ENCODE assay signal across 10 cellular contexts in the genomic region with DNA sequence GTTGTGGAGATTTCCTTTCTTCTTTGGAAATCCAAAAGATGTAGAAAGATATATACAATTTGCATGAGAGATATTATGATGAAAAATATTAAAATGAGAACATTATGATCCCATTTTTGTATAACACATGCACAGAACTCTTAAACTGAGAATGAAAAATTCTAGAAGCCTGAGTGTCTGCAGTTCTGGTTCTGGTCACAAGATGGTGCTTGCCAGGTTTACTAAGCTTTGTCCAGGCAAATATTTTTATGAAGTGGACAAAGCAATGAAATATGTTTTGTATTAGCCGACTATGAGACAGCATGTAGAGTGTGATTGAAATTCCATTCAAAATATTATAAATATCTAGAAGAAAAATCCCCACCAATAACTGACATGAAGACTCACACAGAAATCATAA. TPM values are rescaled to one million over a fixed set of nuclear protein-coding genes. Genes with fewer than 3 reads are reported as not detected.
DNase-seq lines count a peak whose midpoint lies in the region; ATAC-seq and TF ChIP-seq lines count a peak whose summit lies in the region.
"Had no signal": no experiment of that assay in that cellular context is flagged by ENCODE, and none has a peak within 500 bp of the region (broad histone marks: within the 10 kb centered on the region; RNA-seq: fewer than 3 reads in every experiment).

No MANE protein-coding gene starts in this region.

- H3K9me3 ChIP-seq in ascending aorta, result no peaks in the 10 kb centered on the region

- DNase-seq in ascending aorta (ENCODE audit: low spot score in 2 of 2) (no peak), left kidney (ENCODE audit: low read depth, low spot score) (peak; percentile 6), NCI-H1436 (lab: John Stamatoyannopoulos, UW) (no peak), DMS153 (lab: John Stamatoyannopoulos, UW) (no peak)
- DNase-seq in stimulated activated effector memory CD8-positive, alpha-beta T cell treated with anti-CD3 and anti-CD28 coated beads, Interleukin-12 subunit alpha, Interleukin-12 subunit beta, amount 100 ng/mL, for 72 hours (ENCODE audit: low spot score in 2 of 2), result no peak
- DNase-seq: immature natural killer cell had no signal

- H3K36me3 ChIP-seq in ascending aorta, result no peaks in the 10 kb centered on the region

- intact Hi-C loops in ascending aorta (cut with DNase I), result no loop called here

- peaks cover 3% of the 10 kb centered on the region for H3K9me3 Mint-ChIP-seq in stimulated activated effector memory CD8-positive, alpha-beta T cell treated with anti-CD3 and anti-CD28 coated beads, Interleukin-12 subunit alpha, Interleukin-12 subunit beta, amount 100 ng/mL, for 72 hours
- H3K9me3 Mint-ChIP-seq: activated naive CD4-positive, alpha-beta T cell treated with anti-CD3 and anti-CD28 coated beads, Interleukin-2, amount 50 U/mL, for 72 hours had no signal

- ATAC-seq in GM19351 (IDR thresholded peaks at IDR 0.05; ENCODE audit: unreplicated experiment) (peak; percentile 50), HG03175 (IDR thresholded peaks at IDR 0.05; ENCODE audit: unreplicated experiment) (no peak)
- no peak for ATAC-seq in stimulated activated effector memory CD8-positive, alpha-beta T cell treated with anti-CD3 and anti-CD28 coated beads, Interleukin-12 subunit alpha, Interleukin-12 subunit beta, amount 100 ng/mL, for 72 hours
- ATAC-seq: activated naive CD4-positive, alpha-beta T cell treated with anti-CD3 and anti-CD28 coated beads, Interleukin-2, amount 50 U/mL, for 72 hours had no signal

- no peaks in the 10 kb centered on the region for H3K36me3 Mint-ChIP-seq in stimulated activated effector memory CD8-positive, alpha-beta T cell treated with anti-CD3 and anti-CD28 coated beads, Interleukin-12 subunit alpha, Interleukin-12 subunit beta, amount 100 ng/mL, for 72 hours
- H3K36me3 Mint-ChIP-seq: activated naive CD4-positive, alpha-beta T cell treated with anti-CD3 and anti-CD28 coated beads, Interleukin-2, amount 50 U/mL, for 72 hours; immature natural killer cell had no signal

- H3K4me1 ChIP-seq in ascending aorta, result no peaks in the 10 kb centered on the region

- H3K4me3 ChIP-seq in ascending aorta, result no peak overlapping the region

- no peak overlapping the region for H3K27ac ChIP-seq in 22Rv1
- no peak overlapping the region for H3K27ac ChIP-seq in ascending aorta

- H3K4me1 Mint-ChIP-seq in stimulated activated effector memory CD8-positive, alpha-beta T cell treated with anti-CD3 and anti-CD28 coated beads, Interleukin-12 subunit alpha, Interleukin-12 subunit beta, amount 100 ng/mL, for 72 hours, result no peaks in the 10 kb centered on the region
- H3K4me1 Mint-ChIP-seq: immature natural killer cell had no signal

- H3K4me3 Mint-ChIP-seq in stimulated activated effector memory CD8-positive, alpha-beta T cell treated with anti-CD3 and anti-CD28 coated beads, Interleukin-12 subunit alpha, Interleukin-12 subunit beta, amount 100 ng/mL, for 72 hours, result no peak overlapping the region
- H3K4me3 Mint-ChIP-seq: immature natural killer cell had no signal

- no peak overlapping the region for H3K27ac Mint-ChIP-seq in stimulated activated effector memory CD8-positive, alpha-beta T cell treated with anti-CD3 and anti-CD28 coated beads, Interleukin-12 subunit alpha, Interleukin-12 subunit beta, amount 100 ng/mL, for 72 hours
- H3K27ac Mint-ChIP-seq: activated naive CD4-positive, alpha-beta T cell treated with anti-CD3 and anti-CD28 coated beads, Interleukin-2, amount 50 U/mL, for 72 hours; immature natural killer cell had no signal

- H3K27me3 ChIP-seq in ascending aorta, result no peaks in the 10 kb centered on the region

- TF ChIP-seq CTCF in 22Rv1 (IDR thresholded peaks at IDR 0.05), result peak; percentile 58
- TF ChIP-seq CTCF in ascending aorta (IDR thresholded peaks at IDR 0.05), result peak in 2 of 3 experiments; percentile 33 to 46

RNA-seq across cellular contexts. Expression of a gene that starts 2.2 kb away (rescaled TPM):
- total RNA-seq in ascending aorta, result not detected
- total RNA-seq: activated naive CD4-positive, alpha-beta T cell treated with anti-CD3 and anti-CD28 coated beads, Interleukin-2, amount 50 U/mL, for 72 hours had no signal
